ENCODE assay signal across 1 cellular context in genomic region chr3:158644345-158644908, GRCh38.
TF ChIP-seq lines count a peak whose summit lies in the region.

GFM1 (plus strand) TSS chr3:158644527; CDS start chr3:158644635, 108 bp downstream.

TF ChIP-seq in HepG2, 621 proteins besides CTCF, POLR2A, EP300 and RAD21 (continued from another document and continues in another):
- TF ChIP-seq ZHX1 (CRISPR knock-in tag; IDR thresholded peaks at IDR 0.05; ENCODE audit: low read depth) (peak; percentile 79; the same call in 1 of the 2 replicates), ATF2 (CRISPR knock-in tag; IDR thresholded peaks at IDR 0.05) (peak; percentile 82), KLF11 (CRISPR knock-in tag; IDR thresholded peaks at IDR 0.05) (no peak), TEF (CRISPR knock-in tag; IDR thresholded peaks at IDR 0.05) (0 out of 2 replicates have a peak, but pooled peaks have one; percentile 38), THRA (CRISPR knock-in tag; IDR thresholded peaks at IDR 0.05; ENCODE audit: borderline replicate concordance) (peak; percentile 34; the same call in 1 of the 2 replicates), ARHGAP35 (CRISPR knock-in tag; IDR thresholded peaks at IDR 0.05; ENCODE audit: borderline replicate concordance) (peak; percentile 77; the same call in 1 of the 2 replicates), ZNF605 (CRISPR knock-in tag; IDR thresholded peaks at IDR 0.05) (peak; percentile 92), MXD4 (CRISPR knock-in tag; IDR thresholded peaks at IDR 0.05) (peak; percentile 99), ZNF598 (CRISPR knock-in tag; IDR thresholded peaks at IDR 0.05; ENCODE audit: borderline replicate concordance) (peak; percentile 77; the same call in 1 of the 2 replicates), RNF2 (conservative IDR thresholded peaks at IDR 0.05; ENCODE audit: low read depth) (peak; percentile 90), XBP1 (CRISPR knock-in tag; IDR thresholded peaks at IDR 0.05) (0 out of 2 replicates have a peak, but pooled peaks have one; percentile 11), ZEB1 (IDR thresholded peaks at IDR 0.05; ENCODE audit: insufficient replicate concordance, low read depth) (no peak), FIP1L1 (IDR thresholded peaks at IDR 0.05; ENCODE audit: borderline replicate concordance, insufficient read depth, low read depth, low read length) (no peak), ZNF564 (CRISPR knock-in tag; IDR thresholded peaks at IDR 0.05) (no peak; the same call in 1 of the 2 replicates), DNMT1 (CRISPR knock-in tag; IDR thresholded peaks at IDR 0.05) (no peak), CC2D1A (CRISPR knock-in tag; IDR thresholded peaks at IDR 0.05) (no peak), CBFB (CRISPR knock-in tag; IDR thresholded peaks at IDR 0.05) (peak; percentile 87), ZNF318 (CRISPR knock-in tag; IDR thresholded peaks at IDR 0.05) (no peak), MLXIP (CRISPR knock-in tag; IDR thresholded peaks at IDR 0.05; ENCODE audit: borderline replicate concordance) (no peak), NFYC (CRISPR knock-in tag; IDR thresholded peaks at IDR 0.05) (peak; percentile 78), RBM22 (optimal IDR thresholded peaks at IDR 0.05; ENCODE audit: low read length) (no peak), NCOR1 (IDR thresholded peaks at IDR 0.05; ENCODE audit: borderline replicate concordance, low read length) (peak; percentile 72; the same call in 1 of the 2 replicates), ZNF891 (CRISPR knock-in tag; IDR thresholded peaks at IDR 0.05) (peak; percentile 95), MATR3 (CRISPR knock-in tag; IDR thresholded peaks at IDR 0.05) (no peak), NR1H2 (CRISPR knock-in tag; IDR thresholded peaks at IDR 0.05; ENCODE audit: borderline replicate concordance, low read depth) (no peak), ZNF510 (CRISPR knock-in tag; IDR thresholded peaks at IDR 0.05; ENCODE audit: low read depth) (no peak), KAT7 (CRISPR knock-in tag; IDR thresholded peaks at IDR 0.05; ENCODE audit: borderline replicate concordance) (peak; percentile 88; the same call in 1 of the 2 replicates), KAT8 (CRISPR knock-in tag; IDR thresholded peaks at IDR 0.05) (peak; percentile 99), ZSCAN5A (CRISPR knock-in tag; IDR thresholded peaks at IDR 0.05; ENCODE audit: borderline replicate concordance) (peak; percentile 93; the same call in 1 of the 2 replicates), ZNF644 (CRISPR knock-in tag; IDR thresholded peaks at IDR 0.05; ENCODE audit: low read depth) (peak; percentile 64), ZNF570 (CRISPR knock-in tag; IDR thresholded peaks at IDR 0.05; ENCODE audit: borderline replicate concordance) (no peak), SOX5 (CRISPR knock-in tag; IDR thresholded peaks at IDR 0.05; ENCODE audit: borderline replicate concordance) (peak; percentile 60; the same call in 1 of the 2 replicates)
- TF ChIP-seq, protein P1, sequence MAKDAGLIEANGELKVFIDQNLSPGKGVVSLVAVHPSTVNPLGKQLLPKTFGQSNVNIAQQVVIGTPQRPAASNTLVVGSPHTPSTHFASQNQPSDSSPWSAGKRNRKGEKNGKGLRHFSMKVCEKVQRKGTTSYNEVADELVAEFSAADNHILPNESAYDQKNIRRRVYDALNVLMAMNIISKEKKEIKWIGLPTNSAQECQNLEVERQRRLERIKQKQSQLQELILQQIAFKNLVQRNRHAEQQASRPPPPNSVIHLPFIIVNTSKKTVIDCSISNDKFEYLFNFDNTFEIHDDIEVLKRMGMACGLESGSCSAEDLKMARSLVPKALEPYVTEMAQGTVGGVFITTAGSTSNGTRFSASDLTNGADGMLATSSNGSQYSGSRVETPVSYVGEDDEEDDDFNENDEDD (CRISPR knock-in tag; IDR thresholded peaks at IDR 0.05; ENCODE audit: borderline replicate concordance): peak; percentile 72; the same call in 1 of the 2 replicates
